ENCODE assay signal across 40 cellular contexts in genomic region chr3:30303770-30304169, GRCh38.
"Had no signal": no experiment of that assay in that cellular context is flagged by ENCODE, and none has a peak within 500 bp of the region (broad histone marks: within the 10 kb centered on the region; RNA-seq: fewer than 3 reads in every experiment).

No MANE protein-coding gene starts in this region.

- ATAC-seq: activated naive CD4-positive, alpha-beta T cell treated with anti-CD3 and anti-CD28 coated beads, Interleukin-2, amount 50 U/mL, for 72 hours; activated naive CD8-positive, alpha-beta T cell treated with anti-CD3 and anti-CD28 coated beads, Interleukin-2, amount 50 U/mL, for 24 hours; activated T-cell treated with anti-CD3 and anti-CD28 coated beads, Interleukin-2, amount 50 U/mL, for 4 hours; activated T-cell treated with anti-CD3 and anti-CD28 coated beads, Interleukin-2, amount 50 U/mL, for 72 hours; activated T-helper 17 cell treated with anti-CD3 and anti-CD28 coated beads, Interleukin-2, amount 50 U/mL, for 72 hours; body of pancreas had no signal

- H3K36me3 Mint-ChIP-seq: brain had no signal

- H3K4me1 ChIP-seq: body of pancreas, breast epithelium had no signal

- H3K4me3 Mint-ChIP-seq: activated naive CD4-positive, alpha-beta T cell treated with anti-CD3 and anti-CD28 coated beads for 36 hours; activated naive CD4-positive, alpha-beta T cell treated with anti-CD3 and anti-CD28 coated beads, Interleukin-2, amount 10 ng/mL, durations not matched to agents 7 days and 5 days; activated naive CD4-positive, alpha-beta T cell treated with anti-CD3 and anti-CD28 coated beads, Interleukin-2, amount 50 U/mL, for 24 hours; activated naive CD8-positive, alpha-beta T cell; activated naive CD8-positive, alpha-beta T cell treated with anti-CD3 and anti-CD28 coated beads for 36 hours; activated naive CD8-positive, alpha-beta T cell treated with anti-CD3 and anti-CD28 coated beads, Interleukin-2, amount 10 ng/mL, durations not matched to agents 7 days and 5 days; activated naive CD8-positive, alpha-beta T cell treated with anti-CD3 and anti-CD28 coated beads, Interleukin-2, amount 50 U/mL, for 24 hours; activated T-cell treated with anti-CD3 and anti-CD28 coated beads, Interleukin-2, amount 50 U/mL, for 24 hours; activated T-cell treated with anti-CD3 and anti-CD28 coated beads, Interleukin-2, amount 50 U/mL, for 4 hours; activated T-cell treated with anti-CD3 and anti-CD28 coated beads, Interleukin-2, amount 50 U/mL, for 72 hours; activated T-helper 1 cell treated with anti-CD3 and anti-CD28 coated beads, Interleukin-12 subunit alpha, Interleukin-12 subunit beta, Interleukin-2, Interleukin-4 antibody, amounts not matched to agents 30 ng/mL and 10 ng/mL and 1 ng/mL, durations not matched to agents 14 hours and 24 hours and 36 hours; activated T-helper 17 cell treated with anti-CD3 and anti-CD28 coated beads, Interleukin-2, amount 50 U/mL, for 72 hours; brain; central memory CD8-positive, alpha-beta T cell had no signal

- H3K27ac ChIP-seq: adrenal gland, ascending aorta, body of pancreas, brain microvascular endothelial cell, breast epithelium, cardiac muscle cell had no signal

- H3K27me3 ChIP-seq: adrenal gland, ascending aorta, body of pancreas, brain microvascular endothelial cell, breast epithelium, cardiac muscle cell had no signal

- H3K4me1 Mint-ChIP-seq: activated T-helper 17 cell treated with anti-CD3 and anti-CD28 coated beads, Interleukin-2, amount 50 U/mL, for 72 hours; brain; central memory CD8-positive, alpha-beta T cell had no signal

- H3K9me3 ChIP-seq: adrenal gland, ascending aorta, body of pancreas had no signal

- H3K4me3 ChIP-seq: adrenal gland, ascending aorta, body of pancreas, breast epithelium, cardiac muscle cell had no signal

- H3K36me3 ChIP-seq: adrenal gland, ascending aorta, brain microvascular endothelial cell, breast epithelium, cardiac muscle cell had no signal

- DNase-seq: activated effector memory CD4-positive, alpha-beta T cell treated with anti-CD3 and anti-CD28 coated beads, Interleukin-2, amount 50 U/mL, for 16 hours; activated effector memory CD4-positive, alpha-beta T cell treated with Interleukin-2 at 50 U/mL for 16 hours; activated gamma-delta T cell; activated gamma-delta T cell treated with Interleukin-2 at 50 U/mL for 16 hours; activated naive CD4-positive, alpha-beta T cell; activated naive CD4-positive, alpha-beta T cell treated with anti-CD3 and anti-CD28 coated beads for 36 hours; activated naive CD4-positive, alpha-beta T cell treated with anti-CD3 and anti-CD28 coated beads, Interleukin-2, amount 10 ng/mL, durations not matched to agents 7 days and 5 days; activated naive CD4-positive, alpha-beta T cell treated with anti-CD3 and anti-CD28 coated beads, Interleukin-2, amount 50 U/mL, for 16 hours; activated naive CD4-positive, alpha-beta T cell treated with Interleukin-2 at 50 U/mL for 16 hours; activated naive CD8-positive, alpha-beta T cell treated with anti-CD3 and anti-CD28 coated beads for 36 hours; activated naive CD8-positive, alpha-beta T cell treated with anti-CD3 and anti-CD28 coated beads, Interleukin-2, amount 10 ng/mL, durations not matched to agents 7 days and 5 days; activated naive CD8-positive, alpha-beta T cell treated with anti-CD3 and anti-CD28 coated beads, Interleukin-2, amount 50 U/mL, for 24 hours; activated T-cell treated with anti-CD3 and anti-CD28 coated beads, Interleukin-2, amount 50 U/mL, for 1 hour; activated T-cell treated with anti-CD3 and anti-CD28 coated beads, Interleukin-2, amount 50 U/mL, for 24 hours; activated T-cell treated with anti-CD3 and anti-CD28 coated beads, Interleukin-2, amount 50 U/mL, for 4 hours; activated T-cell treated with anti-CD3 and anti-CD28 coated beads, Interleukin-2, amount 50 U/mL, for 48 hours; activated T-cell treated with anti-CD3 and anti-CD28 coated beads, Interleukin-2, amount 50 U/mL, for 72 hours; adrenal gland; amniotic stem cell; amygdala; anterior cingulate cortex; aorta; body of pancreas; brain microvascular endothelial cell; caudate nucleus; central memory CD4-positive, alpha-beta T cell; cerebellar nuclear complex had no signal

- H3K27ac Mint-ChIP-seq: activated naive CD4-positive, alpha-beta T cell treated with anti-CD3 and anti-CD28 coated beads for 36 hours; activated naive CD4-positive, alpha-beta T cell treated with anti-CD3 and anti-CD28 coated beads, Interleukin-2, amount 10 ng/mL, durations not matched to agents 7 days and 5 days; activated naive CD4-positive, alpha-beta T cell treated with anti-CD3 and anti-CD28 coated beads, Interleukin-2, amount 50 U/mL, for 24 hours; activated naive CD4-positive, alpha-beta T cell treated with anti-CD3 and anti-CD28 coated beads, Interleukin-2, amount 50 U/mL, for 72 hours; activated naive CD8-positive, alpha-beta T cell; activated naive CD8-positive, alpha-beta T cell treated with anti-CD3 and anti-CD28 coated beads for 36 hours; activated naive CD8-positive, alpha-beta T cell treated with anti-CD3 and anti-CD28 coated beads, Interleukin-2, amount 10 ng/mL, durations not matched to agents 7 days and 5 days; activated naive CD8-positive, alpha-beta T cell treated with anti-CD3 and anti-CD28 coated beads, Interleukin-2, amount 50 U/mL, for 24 hours; activated T-cell treated with anti-CD3 and anti-CD28 coated beads, Interleukin-2, amount 50 U/mL, for 24 hours; activated T-helper 1 cell treated with anti-CD3 and anti-CD28 coated beads, Interleukin-12 subunit alpha, Interleukin-12 subunit beta, Interleukin-2, Interleukin-4 antibody, amounts not matched to agents 30 ng/mL and 10 ng/mL and 1 ng/mL, durations not matched to agents 14 hours and 24 hours and 36 hours; activated T-helper 17 cell treated with anti-CD3 and anti-CD28 coated beads, Interleukin-2, amount 50 U/mL, for 72 hours; activated T-helper 2 cell treated with anti-CD3 and anti-CD28 coated beads, Interferon-gamma antibody, Interleukin-2, Interleukin-4, amounts not matched to agents 10 μg/mL and 5 μg/mL and 100 μg/mL, durations not matched to agents 14 hours and 24 hours and 36 hours had no signal

- FAIRE-seq: astrocyte, bronchial epithelial cell had no signal

- H3K27me3 Mint-ChIP-seq: activated naive CD4-positive, alpha-beta T cell treated with anti-CD3 and anti-CD28 coated beads, Interleukin-2, amount 10 ng/mL, durations not matched to agents 7 days and 5 days; activated naive CD4-positive, alpha-beta T cell treated with anti-CD3 and anti-CD28 coated beads, Interleukin-2, amount 50 U/mL, for 24 hours; activated naive CD8-positive, alpha-beta T cell; activated naive CD8-positive, alpha-beta T cell treated with anti-CD3 and anti-CD28 coated beads for 36 hours; activated naive CD8-positive, alpha-beta T cell treated with anti-CD3 and anti-CD28 coated beads, Interleukin-2, amount 10 ng/mL, durations not matched to agents 7 days and 5 days; activated naive CD8-positive, alpha-beta T cell treated with anti-CD3 and anti-CD28 coated beads, Interleukin-2, amount 50 U/mL, for 24 hours; activated T-cell treated with anti-CD3 and anti-CD28 coated beads, Interleukin-2, amount 50 U/mL, for 24 hours; activated T-helper 17 cell treated with anti-CD3 and anti-CD28 coated beads, Interleukin-2, amount 50 U/mL, for 72 hours; central memory CD8-positive, alpha-beta T cell had no signal
